6 cellular contexts compared by ENCODE assay signal in genomic region chr3:196000360-196000950, GRCh38.
A peak's percentile ranks its signal among the peaks of the same experiment; 100 is the strongest.
DNase-seq lines count a peak whose midpoint lies in the region; ATAC-seq and TF ChIP-seq lines count a peak whose summit lies in the region.
"Not testable (repeated sequence)": the region's sequence is repeated elsewhere in the genome, so short reads cannot be mapped to it uniquely, and the experiment has no call there.

No MANE protein-coding gene starts in this region.

- H3K36me3 ChIP-seq in BLaER1; MM.1S (replicated peaks; ENCODE audit: insufficient read depth, low read length); testis (ENCODE audit: low read depth, missing control alignments): not testable (repeated sequence)

- H3K9me3 ChIP-seq in BLaER1, result peaks cover 66% of the 10 kb centered on the region
- not testable (repeated sequence) for H3K9me3 ChIP-seq in MM.1S (replicated peaks; ENCODE audit: insufficient read depth, low read length); testis

- WGBS in testis, 2 donors, result 52 to 60% methylated on average over 8 to 11 of the region's 15 CpGs

- TF ChIP-seq POLR2A in testis (IDR thresholded peaks at IDR 0.05), result not testable (repeated sequence)

- H3K79me2 ChIP-seq in MM.1S (ENCODE audit: low read length), result not testable (repeated sequence)

- peak overlapping the region; percentile 78 for H3K27ac ChIP-seq in BLaER1
- H3K27ac ChIP-seq in MM.1S (ENCODE audit: low read length); testis: not testable (repeated sequence)

- peak overlapping the region; percentile 50 for H3K4me2 ChIP-seq in BLaER1
- H3K4me2 ChIP-seq in MM.1S (ENCODE audit: low read depth, low read length), result not testable (repeated sequence)

- TF ChIP-seq CTCF in MM.1S (IDR thresholded peaks at IDR 0.05; ENCODE audit: low read length); testis (IDR thresholded peaks at IDR 0.05): not testable (repeated sequence)

- not testable (repeated sequence) for H4K20me1 ChIP-seq in BLaER1; MM.1S (ENCODE audit: insufficient read depth, low read length)

- H3K9me2 ChIP-seq in MM.1S (replicated peaks; ENCODE audit: insufficient read depth, low read length), result not testable (repeated sequence)

- peak; percentile 4 for DNase-seq in MM.1S
- DNase-seq in activated CD8-positive, alpha-beta memory T cell treated with anti-CD3 and anti-CD28 coated beads for 24 hours, result peak; percentile 37
- peak; percentile 51 for DNase-seq in left ventricle myocardium superior
- DNase-seq in mesenteric fat pad (ENCODE audit: low spot score), result peak; percentile 68
- peak; percentile 57 for DNase-seq in testis

- intact Hi-C loops in left ventricle myocardium superior (cut with micrococcal nuclease), result not testable (repeated sequence)
- intact Hi-C loops in testis (cut with DNase I; ENCODE audit: low total_unique reads), result loop anchor here (5.0 kb wide), 1 partner anchor 58 kb away; no protein-coding TSS in a partner anchor

- not testable (repeated sequence) for H3K9ac ChIP-seq in BLaER1; MM.1S (ENCODE audit: low read length)

- H3K4me1 ChIP-seq in BLaER1, result peaks cover 31% of the 10 kb centered on the region
- not testable (repeated sequence) for H3K4me1 ChIP-seq in MM.1S (ENCODE audit: low read length); testis

- H2AFZ ChIP-seq in MM.1S (ENCODE audit: low read length), result not testable (repeated sequence)

- ATAC-seq in left ventricle myocardium superior, result not testable (repeated sequence)

- H3F3A ChIP-seq in MM.1S (ENCODE audit: insufficient read depth, low read length), result not testable (repeated sequence)

- peak overlapping the region; percentile 38 for H3K4me3 ChIP-seq in BLaER1
- not testable (repeated sequence) for H3K4me3 ChIP-seq in MM.1S (ENCODE audit: low read length); testis

- H3K27me3 ChIP-seq in BLaER1, testis: not testable (repeated sequence)
- peaks cover 41% of the 10 kb centered on the region for H3K27me3 ChIP-seq in MM.1S (replicated peaks; ENCODE audit: insufficient read depth, low read length)

Comparison
In these comparisons a context has a peak if more than half of its experiments do, and no peak if none do; other contexts are left out.
1. DNase-seq: peak in every context shown above with its lines; median percentile 68 in mesenteric fat pad; 57 in testis; 51 in left ventricle myocardium superior; 37 in activated CD8-positive, alpha-beta memory T cell treated with anti-CD3 and anti-CD28 coated beads for 24 hours; 4 in MM.1S.